In genomic region chr4:1548812-1549637, GRCh38 we compare ENCODE assay signal across 8 cellular contexts.
A peak's percentile ranks its signal among the peaks of the same experiment; 100 is the strongest.
DNase-seq lines count a peak whose midpoint lies in the region; ATAC-seq, FAIRE-seq and TF ChIP-seq lines count a peak whose summit lies in the region.
"Not testable (repeated sequence)": the region's sequence is repeated elsewhere in the genome, so short reads cannot be mapped to it uniquely, and the experiment has no call there.

No MANE protein-coding gene starts in this region.

- not testable (repeated sequence) for H3K27ac ChIP-seq in RWPE1; colonic mucosa; keratinocyte (ENCODE audit: control insufficient read depth, insufficient read depth, low read length); subcutaneous abdominal adipose tissue (ENCODE audit: low read depth, low read length)
- H3K27ac ChIP-seq in gastrocnemius medialis: peak overlapping the region in 1 of 4 donors; percentile 3

- TF ChIP-seq CTCF in RWPE1 (conservative IDR thresholded peaks at IDR 0.05; ENCODE audit: low read depth) (peak; percentile 94), colonic mucosa (IDR thresholded peaks at IDR 0.05) (peak; percentile 100), keratinocyte (optimal IDR thresholded peaks at IDR 0.05 in 1 of 3, IDR thresholded peaks at IDR 0.05 in 1 of 3, conservative IDR thresholded peaks at IDR 0.05 in 1 of 3; ENCODE audit: extremely low read depth in 1 of 3, insufficient read depth in 2 of 3, low read length in 3 of 3) (peak; percentile 55 to 87 (median 67)), gastrocnemius medialis (IDR thresholded peaks at IDR 0.05 in 4 of 5, conservative IDR thresholded peaks at IDR 0.05 in 1 of 5) (peak; percentile 67 to 95 (median 85))

- not testable (repeated sequence) for H3K79me2 ChIP-seq in keratinocyte (ENCODE audit: control insufficient read depth, insufficient read depth, low read length)

- in situ Hi-C loops in gastrocnemius medialis (cut with MboI; ENCODE audit: low sequenced_read_pairs in 4 of 4): not testable (repeated sequence)

- H2AFZ ChIP-seq in keratinocyte (ENCODE audit: control insufficient read depth, low read length): not testable (repeated sequence)

- CTCF ChIA-PET in RWPE1 (lab: Yijun Ruan, JAX): interaction anchor here (0.6 to 1.3 kb wide), 13 partner anchors 14 to 1580 kb away, joined by 3 to 5 read pairs (median 3); no protein-coding TSS in a partner anchor

- not testable (repeated sequence) for H3K9me3 ChIP-seq in colonic mucosa; keratinocyte (ENCODE audit: control insufficient read depth, low read depth, low read length); gastrocnemius medialis; subcutaneous abdominal adipose tissue (ENCODE audit: control insufficient read depth in 5 of 5, low read length in 5 of 5)

- not testable (repeated sequence) for H3K4me3 ChIP-seq in colonic mucosa; keratinocyte (ENCODE audit: control insufficient read depth in 2 of 3, extremely low read depth in 1 of 3, insufficient read depth in 2 of 3, low read depth in 1 of 3, low read length in 3 of 3)
- H3K4me3 ChIP-seq in gastrocnemius medialis: peak overlapping the region; percentile 22 to 55 (median 48)
- H3K4me3 ChIP-seq in subcutaneous abdominal adipose tissue (ENCODE audit: low read depth in 1 of 5, low read length in 5 of 5): peak overlapping the region; percentile 28 to 55 (median 50)

- not testable (repeated sequence) for FAIRE-seq in keratinocyte (lab: Jason Lieb, UNC)

- not testable (repeated sequence) for H3K36me3 ChIP-seq in colonic mucosa; keratinocyte (ENCODE audit: control insufficient read depth in 2 of 2, extremely low read depth in 1 of 2, insufficient read depth in 2 of 2, low read length in 2 of 2); gastrocnemius medialis; subcutaneous abdominal adipose tissue (ENCODE audit: control insufficient read depth in 5 of 5, insufficient read depth in 5 of 5, low read length in 5 of 5)

- not testable (repeated sequence) for H3K9ac ChIP-seq in colonic mucosa (ENCODE audit: low read depth in 2 of 2, low read length in 2 of 2); keratinocyte (ENCODE audit: control insufficient read depth, extremely low read depth, insufficient read depth, low read length); subcutaneous abdominal adipose tissue (ENCODE audit: low read length in 5 of 5)

- intact Hi-C loops in colonic mucosa (cut with DNase I); gastrocnemius medialis (cut with DNase I; ENCODE audit: low total_unique reads): not testable (repeated sequence)

- POLR2A ChIA-PET in RWPE1 (lab: Yijun Ruan, JAX; ENCODE audit: low non-redundant PET): not testable (repeated sequence)

- TF ChIP-seq POLR2A in gastrocnemius medialis (IDR thresholded peaks at IDR 0.05): not testable (repeated sequence)

- ATAC-seq in HG03103 (IDR thresholded peaks at IDR 0.05; ENCODE audit: low read depth, unreplicated experiment) (peak; percentile 67), gastrocnemius medialis (peak; percentile 40 to 70)

- dilution Hi-C loops in keratinocyte (cut with MboI; ENCODE audit: extremely low pct_ligation_motif_present, low sequenced_read_pairs): not testable (repeated sequence)

- H4K20me1 ChIP-seq in keratinocyte (ENCODE audit: control insufficient read depth, extremely low read depth, insufficient read depth, low read length): not testable (repeated sequence)

- not testable (repeated sequence) for H3K27me3 ChIP-seq in colonic mucosa
- H3K27me3 ChIP-seq in keratinocyte (ENCODE audit: control insufficient read depth, extremely low read depth, insufficient read depth, low read length) (peaks cover 27% of the 10 kb centered on the region), gastrocnemius medialis (peaks cover 0 to 14% (median 12%) of the 10 kb centered on the region in 3 donors), subcutaneous abdominal adipose tissue (ENCODE audit: control insufficient read depth in 5 of 5, insufficient read depth in 4 of 5, low read length in 5 of 5) (peaks cover 0 to 18% (median 6%) of the 10 kb centered on the region in 5 donors)

- H3K4me1 ChIP-seq in colonic mucosa; keratinocyte (ENCODE audit: control insufficient read depth, extremely low read depth, insufficient read depth, low read length); gastrocnemius medialis: not testable (repeated sequence)
- H3K4me1 ChIP-seq in subcutaneous abdominal adipose tissue (ENCODE audit: control insufficient read depth in 5 of 5, insufficient read depth in 5 of 5, low read length in 5 of 5): peaks cover 0 to 27% (median 19%) of the 10 kb centered on the region in 5 donors

- H3K4me2 ChIP-seq in keratinocyte (ENCODE audit: control insufficient read depth, extremely low read depth, insufficient read depth, low read depth, low read length): peak overlapping the region; percentile 50

- H3K9me1 ChIP-seq in keratinocyte (ENCODE audit: control insufficient read depth, extremely low read depth, insufficient read depth, low read length): not testable (repeated sequence)

- peak; percentile 58 for DNase-seq in DMS 273 (lab: John Stamatoyannopoulos, UW; ENCODE audit: unreplicated experiment)
- peak; percentile 22 for DNase-seq in RWPE1 (ENCODE audit: low spot score)
- DNase-seq in activated T-cell treated with anti-CD3 and anti-CD28 coated beads for 24 hours (ENCODE audit: low read depth): peak; percentile 44
- DNase-seq in colonic mucosa: peak; percentile 44
- DNase-seq in keratinocyte (ENCODE audit: low read depth, low spot score); gastrocnemius medialis: not testable (repeated sequence)
